Comparison of ENCODE assay signal across 19 cellular contexts in the genomic region with DNA sequence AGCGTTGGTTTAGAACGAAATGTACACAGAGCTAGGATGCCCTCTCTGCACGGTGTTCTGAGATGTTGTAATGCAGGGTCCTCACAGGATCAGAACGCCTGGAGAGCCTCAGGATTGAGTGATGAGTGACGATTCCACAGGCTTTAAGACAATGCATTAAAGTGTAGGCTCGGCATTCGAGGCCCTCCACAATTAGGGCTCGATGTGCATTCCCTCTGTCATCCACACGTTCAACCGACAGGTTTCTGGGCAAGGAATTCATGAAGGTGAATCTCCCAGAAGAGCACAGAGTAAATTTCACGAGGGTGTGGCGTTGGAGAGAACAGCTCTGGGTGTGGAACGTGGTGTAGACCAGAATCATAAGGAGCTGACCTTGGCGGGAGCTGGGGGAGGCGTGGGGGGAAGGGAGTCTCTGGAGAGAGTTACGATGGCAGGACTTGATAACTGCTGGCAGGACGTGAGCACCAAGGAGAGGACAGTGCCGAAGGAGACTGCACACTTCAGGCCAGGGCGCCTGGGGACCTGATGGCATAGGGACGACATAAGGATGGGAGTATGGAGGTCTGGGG.
"Had no signal": no experiment of that assay in that cellular context is flagged by ENCODE, and none has a peak within 500 bp of the region (broad histone marks: within the 10 kb centered on the region; RNA-seq: fewer than 3 reads in every experiment).

No MANE protein-coding gene starts in this region.

- ATAC-seq: activated naive CD4-positive, alpha-beta T cell treated with anti-CD3 and anti-CD28 coated beads, Interleukin-2, amount 50 U/mL, for 72 hours; activated T-cell treated with anti-CD3 and anti-CD28 coated beads, Interleukin-2, amount 50 U/mL, for 72 hours; heart right ventricle; pancreas had no signal

- H3K27ac ChIP-seq: epithelial cell of prostate, esophagus squamous epithelium, heart right ventricle, left ventricle myocardium inferior, pancreas, prostate gland, stomach, tibial artery had no signal

- DNase-seq: activated CD4-positive, alpha-beta T cell treated with anti-CD3 and anti-CD28 coated beads for 4 hours; activated CD4-positive, alpha-beta T cell treated with anti-CD3 and anti-CD28 coated beads, Interleukin-2, amount 50 U/mL, for 4 hours; activated naive CD4-positive, alpha-beta T cell; activated T-cell treated with anti-CD3 and anti-CD28 coated beads for 4 hours; activated T-cell treated with anti-CD3 and anti-CD28 coated beads, Interleukin-2, amount 50 U/mL, for 72 hours; effector CD8-positive, alpha-beta T cell; esophagus squamous epithelium; foreskin melanocyte; heart right ventricle; left ventricle myocardium inferior; nucleus accumbens; pancreas; stomach; T-helper 2 cell; tibial artery had no signal

- H3K9me3 ChIP-seq: esophagus squamous epithelium, heart right ventricle, left ventricle myocardium inferior, pancreas, prostate gland, stomach, tibial artery had no signal

- H3K4me1 ChIP-seq: left ventricle myocardium inferior, pancreas, prostate gland, stomach, tibial artery had no signal

- H3K36me3 ChIP-seq: esophagus squamous epithelium, heart right ventricle, left ventricle myocardium inferior, pancreas, prostate gland, stomach, tibial artery had no signal

- H3K4me3 ChIP-seq: esophagus squamous epithelium, heart right ventricle, left ventricle myocardium inferior, lung, pancreas, prostate gland, stomach, tibial artery had no signal

- H3K27me3 ChIP-seq: esophagus squamous epithelium, heart right ventricle, pancreas, stomach, tibial artery had no signal
